Comparison of ENCODE assay signal across 16 cellular contexts in the genomic region with DNA sequence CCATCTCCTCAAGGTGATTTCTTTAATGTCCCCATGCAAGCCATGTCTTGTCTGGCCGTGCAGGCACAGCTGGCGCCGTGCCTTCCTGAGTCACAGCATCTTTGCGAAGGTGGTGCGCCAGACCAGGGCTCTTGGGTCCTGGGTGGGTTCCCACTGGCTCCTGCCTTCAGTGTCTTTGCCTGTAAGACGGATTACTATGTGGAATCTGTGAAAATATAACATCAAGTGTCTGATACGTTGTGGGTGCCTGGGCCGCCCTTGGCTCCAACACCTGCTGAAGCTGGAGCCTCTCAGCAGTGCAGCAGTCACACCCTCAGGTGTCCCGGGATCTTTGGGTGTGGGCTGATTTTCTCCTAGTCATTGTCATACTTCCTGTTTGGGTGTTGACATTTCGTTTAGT. TPM values are rescaled to one million over a fixed set of nuclear protein-coding genes. Genes with fewer than 3 reads are reported as not detected.
DNase-seq lines count a peak whose midpoint lies in the region; ATAC-seq and TF ChIP-seq lines count a peak whose summit lies in the region.
"Had no signal": no experiment of that assay in that cellular context is flagged by ENCODE, and none has a peak within 500 bp of the region (broad histone marks: within the 10 kb centered on the region; RNA-seq: fewer than 3 reads in every experiment).

No MANE protein-coding gene starts in this region.

- H3K27me3 ChIP-seq in RWPE2 (ENCODE audit: insufficient read depth, poor library complexity, severe bottlenecking): no peaks in the 10 kb centered on the region

- H3K27me3 Mint-ChIP-seq in T-helper 1 cell treated with Interleukin-12 subunit alpha and Interleukin-12 subunit beta and Interleukin-4 antibody, amounts not matched to agents 30 μg/mL and 1 μg/mL, for 36 hours (ENCODE audit: low read depth): no peaks in the 10 kb centered on the region

- peaks cover 24% of the 10 kb centered on the region for H3K4me1 ChIP-seq in RWPE2 (ENCODE audit: insufficient read depth, poor library complexity, severe bottlenecking)

- ATAC-seq in RWPE2 (ENCODE audit: low read depth): no peak
- ATAC-seq: activated CD4-positive, CD25-positive, alpha-beta regulatory T cell treated with anti-CD3 and anti-CD28 coated beads, Interleukin-2, amount 50 U/mL, for 24 hours; activated T-cell treated with anti-CD3 and anti-CD28 coated beads, Interleukin-2, amount 50 U/mL, for 4 hours had no signal

- H3K4me1 Mint-ChIP-seq in T-helper 1 cell treated with Interleukin-12 subunit alpha and Interleukin-12 subunit beta and Interleukin-4 antibody, amounts not matched to agents 30 μg/mL and 1 μg/mL, for 36 hours (ENCODE audit: low read depth): peaks cover 20% of the 10 kb centered on the region

- H3K4me3 ChIP-seq in RWPE2 (ENCODE audit: severe bottlenecking) (no peak overlapping the region), skin epidermis (no peak overlapping the region), lower leg skin (ENCODE audit: low read depth, poor library complexity, severe bottlenecking) (no peak overlapping the region)

- peaks cover 32% of the 10 kb centered on the region for H3K36me3 ChIP-seq in RWPE2 (ENCODE audit: low read depth)

- H3K36me3 Mint-ChIP-seq in T-helper 1 cell treated with Interleukin-12 subunit alpha and Interleukin-12 subunit beta and Interleukin-4 antibody, amounts not matched to agents 30 μg/mL and 1 μg/mL, for 36 hours (ENCODE audit: low read depth): peaks cover 3% of the 10 kb centered on the region

- H3K9me3 Mint-ChIP-seq in T-helper 1 cell treated with Interleukin-12 subunit alpha and Interleukin-12 subunit beta and Interleukin-4 antibody, amounts not matched to agents 30 μg/mL and 1 μg/mL, for 36 hours: no peaks in the 10 kb centered on the region
- H3K9me3 Mint-ChIP-seq: activated T-cell treated with anti-CD3 and anti-CD28 coated beads, Interleukin-2, amount 50 U/mL, for 4 hours had no signal

- no peak for TF ChIP-seq POLR2A in lower leg skin (IDR thresholded peaks at IDR 0.05)

- H3K27ac ChIP-seq in RWPE2 (ENCODE audit: poor library complexity, severe bottlenecking): peak overlapping the region; percentile 8
- H3K27ac ChIP-seq in epithelial cell of prostate: peak overlapping the region; percentile 69
- peak overlapping the region in 15 of 21 experiments; percentile 4 to 97 (median 62) for H3K27ac ChIP-seq in skin epidermis

- no peak for TF ChIP-seq CTCF in RWPE2 (IDR thresholded peaks at IDR 0.05; ENCODE audit: poor library complexity, severe bottlenecking)
- no peak for TF ChIP-seq CTCF in lower leg skin (IDR thresholded peaks at IDR 0.05)

- H3K4me3 Mint-ChIP-seq in T-helper 1 cell treated with Interleukin-12 subunit alpha and Interleukin-12 subunit beta and Interleukin-4 antibody, amounts not matched to agents 30 μg/mL and 1 μg/mL, for 36 hours: no peak overlapping the region
- H3K4me3 Mint-ChIP-seq: activated T-cell treated with anti-CD3 and anti-CD28 coated beads, Interleukin-2, amount 50 U/mL, for 4 hours had no signal

- no peaks in the 10 kb centered on the region for H3K9me3 ChIP-seq in RWPE2 (ENCODE audit: severe bottlenecking)

- 40 to 57% methylated on average over 10 of the region's 10 CpGs for WGBS in lower leg skin, 2 donors

- intact Hi-C loops in lower leg skin (cut with DNase I; ENCODE audit: low total_unique reads): no loop called here

- DNase-seq in T-helper 1 cell (no peak), RWPE2 (ENCODE audit: low spot score) (no peak), epithelial cell of prostate (ENCODE audit: low read depth, low spot score) (peak; percentile 34), NCI-H2196 treated with DMSO at 0.1 percent for 48 hours (lab: John Stamatoyannopoulos, UW; ENCODE audit: unreplicated experiment) (no peak), lower leg skin (ENCODE audit: low spot score in 2 of 2) (no peak), AG08395 (ENCODE audit: low spot score) (no peak)
- DNase-seq: 8988T; activated T-cell treated with anti-CD3 and anti-CD28 coated beads, Interleukin-2, amount 50 U/mL, for 4 hours; mesendoderm; NCI-H1048; NCI-H510A; stimulated activated CD8-positive, alpha-beta memory T cell treated with anti-CD3 and anti-CD28 coated beads, Interleukin-4, amount 100 ng/mL, for 48 hours had no signal

- H3K27ac Mint-ChIP-seq in T-helper 1 cell treated with Interleukin-12 subunit alpha and Interleukin-12 subunit beta and Interleukin-4 antibody, amounts not matched to agents 30 μg/mL and 1 μg/mL, for 36 hours: peak overlapping the region; percentile 26

RNA-seq across cellular contexts. Expression of gene OSBPL2, which starts 3.2 kb away (rescaled TPM):
- total RNA-seq in lower leg skin: 100 to 1,000 TPM in 1 of 4 donors, 10 to 100 TPM in 3; 69.7 to 135 (median 86.0) TPM

RNA-seq across cellular contexts. Expression of gene HRH3, which starts 21.4 kb away (rescaled TPM):
- total RNA-seq in lower leg skin: not detected
- total RNA-seq: activated T-cell treated with anti-CD3 and anti-CD28 coated beads, Interleukin-2, amount 50 U/mL, for 4 hours; dermis microvascular lymphatic vessel endothelial cell had no signal

RNA-seq across cellular contexts. Expression of gene MTG2, which starts 58.7 kb away (rescaled TPM):
- total RNA-seq in lower leg skin: 10 to 100 TPM; 21.4 to 42.0 (median 29.1) TPM

Comparison
In these comparisons a context has a peak if more than half of its experiments do, and no peak if none do; other contexts are left out.
1. H3K27ac ChIP-seq: peak in every context shown above with its lines; median percentile 69 in epithelial cell of prostate; 62 in skin epidermis; 8 in RWPE2.